Comparison of ENCODE assay signal across 37 cellular contexts in genomic region chr5:164256954-164257353, GRCh38.
"Had no signal": no experiment of that assay in that cellular context is flagged by ENCODE, and none has a peak within 500 bp of the region (broad histone marks: within the 10 kb centered on the region; RNA-seq: fewer than 3 reads in every experiment).

No MANE protein-coding gene starts in this region.

- H3K4me1 ChIP-seq: adrenal gland had no signal

- ATAC-seq: activated CD8-positive, alpha-beta memory T cell treated with anti-CD3 and anti-CD28 coated beads, Interleukin-2, amount 10 ng/mL, durations not matched to agents 7 days and 5 days; activated CD8-positive, alpha-beta T cell treated with anti-CD3 and anti-CD28 coated beads for 36 hours; activated naive CD4-positive, alpha-beta T cell treated with anti-CD3 and anti-CD28 coated beads, Interleukin-2, amount 50 U/mL, for 72 hours; activated T-cell treated with anti-CD3 and anti-CD28 coated beads, Interleukin-2, amount 50 U/mL, for 4 hours; activated T-cell treated with anti-CD3 and anti-CD28 coated beads, Interleukin-2, amount 50 U/mL, for 72 hours; activated T-helper 17 cell treated with anti-CD3 and anti-CD28 coated beads, Interleukin-2, amount 50 U/mL, for 72 hours had no signal

- H3K4me3 Mint-ChIP-seq: activated B cell treated with CpG ODN at 0.5 μM for 24 hours; activated CD4-positive, alpha-beta memory T cell treated with anti-CD3 and anti-CD28 coated beads for 36 hours; activated CD4-positive, alpha-beta T cell treated with anti-CD3 and anti-CD28 coated beads, Interleukin-2, amount 10 ng/mL, durations not matched to agents 24 days and 14 days; activated CD8-positive, alpha-beta memory T cell treated with anti-CD3 and anti-CD28 coated beads, Interleukin-2, amount 10 ng/mL, durations not matched to agents 7 days and 5 days; activated CD8-positive, alpha-beta T cell treated with anti-CD3 and anti-CD28 coated beads for 36 hours; activated naive CD4-positive, alpha-beta T cell treated with anti-CD3 and anti-CD28 coated beads for 36 hours; activated naive CD8-positive, alpha-beta T cell treated with anti-CD3 and anti-CD28 coated beads for 36 hours; activated T-cell treated with anti-CD3 and anti-CD28 coated beads, Interleukin-2, amount 50 U/mL, for 4 hours; activated T-cell treated with anti-CD3 and anti-CD28 coated beads, Interleukin-2, amount 50 U/mL, for 72 hours; activated T-helper 1 cell treated with anti-CD3 and anti-CD28 coated beads, Interleukin-12 subunit alpha, Interleukin-12 subunit beta, Interleukin-2, Interleukin-4 antibody, amounts not matched to agents 30 ng/mL and 10 ng/mL and 1 ng/mL, durations not matched to agents 14 hours and 24 hours and 36 hours; activated T-helper 17 cell treated with anti-CD3 and anti-CD28 coated beads, Interleukin-2, amount 50 U/mL, for 72 hours; brain; T-helper 1 cell treated with Interleukin-12 subunit alpha and Interleukin-12 subunit beta and Interleukin-4 antibody, amounts not matched to agents 30 μg/mL and 1 μg/mL, for 36 hours; T-helper 2 cell treated with Interferon-gamma antibody and Interleukin-4, amounts not matched to agents 5 μg/mL and 100 μg/mL, for 36 hours had no signal

- H3K9me3 ChIP-seq: adrenal gland had no signal

- H3K27me3 Mint-ChIP-seq: activated B cell treated with CpG ODN at 0.5 μM for 24 hours; activated CD4-positive, alpha-beta memory T cell treated with anti-CD3 and anti-CD28 coated beads for 36 hours; activated CD4-positive, alpha-beta T cell treated with anti-CD3 and anti-CD28 coated beads, Interleukin-2, amount 10 ng/mL, durations not matched to agents 24 days and 14 days; activated CD8-positive, alpha-beta memory T cell treated with anti-CD3 and anti-CD28 coated beads, Interleukin-2, amount 10 ng/mL, durations not matched to agents 7 days and 5 days; activated CD8-positive, alpha-beta T cell treated with anti-CD3 and anti-CD28 coated beads for 36 hours; activated naive CD8-positive, alpha-beta T cell treated with anti-CD3 and anti-CD28 coated beads for 36 hours; activated T-helper 17 cell treated with anti-CD3 and anti-CD28 coated beads, Interleukin-2, amount 50 U/mL, for 72 hours; brain had no signal

- H3K4me3 ChIP-seq: adrenal gland, cardiac muscle cell had no signal

- H3K9me3 Mint-ChIP-seq: activated B cell treated with CpG ODN at 0.5 μM for 24 hours; activated CD4-positive, alpha-beta T cell treated with anti-CD3 and anti-CD28 coated beads, Interleukin-2, amount 10 ng/mL, durations not matched to agents 24 days and 14 days; activated T-helper 17 cell treated with anti-CD3 and anti-CD28 coated beads, Interleukin-2, amount 50 U/mL, for 72 hours; T-helper 1 cell treated with Interleukin-12 subunit alpha and Interleukin-12 subunit beta and Interleukin-4 antibody, amounts not matched to agents 30 μg/mL and 1 μg/mL, for 36 hours; T-helper 2 cell treated with Interferon-gamma antibody and Interleukin-4, amounts not matched to agents 5 μg/mL and 100 μg/mL, for 36 hours had no signal

- H3K4me1 Mint-ChIP-seq: activated CD4-positive, alpha-beta T cell treated with anti-CD3 and anti-CD28 coated beads, Interleukin-2, amount 10 ng/mL, durations not matched to agents 24 days and 14 days; activated CD8-positive, alpha-beta memory T cell treated with anti-CD3 and anti-CD28 coated beads, Interleukin-2, amount 10 ng/mL, durations not matched to agents 7 days and 5 days; activated naive CD8-positive, alpha-beta T cell treated with anti-CD3 and anti-CD28 coated beads for 36 hours; activated T-helper 17 cell treated with anti-CD3 and anti-CD28 coated beads, Interleukin-2, amount 50 U/mL, for 72 hours; brain had no signal

- H3K36me3 Mint-ChIP-seq: activated CD4-positive, alpha-beta memory T cell treated with anti-CD3 and anti-CD28 coated beads for 36 hours; activated CD8-positive, alpha-beta memory T cell treated with anti-CD3 and anti-CD28 coated beads, Interleukin-2, amount 10 ng/mL, durations not matched to agents 7 days and 5 days; activated naive CD4-positive, alpha-beta T cell treated with anti-CD3 and anti-CD28 coated beads, Interleukin-2, amount 50 U/mL, for 72 hours; activated naive CD8-positive, alpha-beta T cell treated with anti-CD3 and anti-CD28 coated beads for 36 hours; brain had no signal

- H3K36me3 ChIP-seq: adrenal gland, cardiac muscle cell had no signal

- DNase-seq: activated B cell treated with CpG ODN at 0.5 μM for 24 hours; activated CD4-positive, alpha-beta memory T cell treated with anti-CD3 and anti-CD28 coated beads for 36 hours; activated CD4-positive, alpha-beta T cell treated with anti-CD3 and anti-CD28 coated beads for 4 hours; activated CD4-positive, alpha-beta T cell treated with anti-CD3 and anti-CD28 coated beads, Interleukin-2, amount 10 ng/mL, durations not matched to agents 24 days and 14 days; activated CD4-positive, alpha-beta T cell treated with anti-CD3 and anti-CD28 coated beads, Interleukin-2, amount 50 U/mL, for 1 hour; activated CD4-positive, alpha-beta T cell treated with anti-CD3 and anti-CD28 coated beads, Interleukin-2, amount 50 U/mL, for 4 hours; activated CD4-positive, CD25-positive, alpha-beta regulatory T cell treated with anti-CD3 and anti-CD28 coated beads, Interleukin-2, amount 50 U/mL, for 72 hours; activated CD8-positive, alpha-beta memory T cell treated with anti-CD3 and anti-CD28 coated beads, Interleukin-2, amount 10 ng/mL, durations not matched to agents 7 days and 5 days; activated CD8-positive, alpha-beta memory T cell treated with anti-CD3 and anti-CD28 coated beads, Interleukin-2, amount 50 U/mL, for 48 hours; activated CD8-positive, alpha-beta T cell treated with anti-CD3 and anti-CD28 coated beads for 36 hours; activated effector memory CD4-positive, alpha-beta T cell treated with anti-CD3 and anti-CD28 coated beads, Interleukin-2, amount 50 U/mL, for 16 hours; activated gamma-delta T cell treated with Interleukin-2 at 50 U/mL for 16 hours; activated naive CD4-positive, alpha-beta T cell; activated naive CD4-positive, alpha-beta T cell treated with anti-CD3 and anti-CD28 coated beads for 36 hours; activated naive CD4-positive, alpha-beta T cell treated with anti-CD3 and anti-CD28 coated beads, Interleukin-2, amount 50 U/mL, for 16 hours; activated naive CD8-positive, alpha-beta T cell treated with anti-CD3 and anti-CD28 coated beads for 36 hours; activated T-cell treated with anti-CD3 and anti-CD28 coated beads, Interleukin-2, amount 50 U/mL, for 4 hours; activated T-cell treated with anti-CD3 and anti-CD28 coated beads, Interleukin-2, amount 50 U/mL, for 72 hours; adrenal gland; amniotic stem cell; aorta; central memory CD4-positive, alpha-beta T cell; SW 1271; T-helper 1 cell; T-helper 2 cell; T-helper 9 cell had no signal

- H3K27ac Mint-ChIP-seq: activated B cell treated with CpG ODN at 0.5 μM for 24 hours; activated CD4-positive, alpha-beta memory T cell treated with anti-CD3 and anti-CD28 coated beads for 36 hours; activated CD4-positive, alpha-beta T cell treated with anti-CD3 and anti-CD28 coated beads, Interleukin-2, amount 10 ng/mL, durations not matched to agents 24 days and 14 days; activated CD8-positive, alpha-beta memory T cell treated with anti-CD3 and anti-CD28 coated beads, Interleukin-2, amount 10 ng/mL, durations not matched to agents 7 days and 5 days; activated CD8-positive, alpha-beta T cell treated with anti-CD3 and anti-CD28 coated beads for 36 hours; activated naive CD4-positive, alpha-beta T cell treated with anti-CD3 and anti-CD28 coated beads for 36 hours; activated naive CD4-positive, alpha-beta T cell treated with anti-CD3 and anti-CD28 coated beads, Interleukin-2, amount 50 U/mL, for 72 hours; activated naive CD8-positive, alpha-beta T cell treated with anti-CD3 and anti-CD28 coated beads for 36 hours; activated T-cell treated with anti-CD3 and anti-CD28 coated beads, Interleukin-2, amount 50 U/mL, for 72 hours; activated T-helper 1 cell treated with anti-CD3 and anti-CD28 coated beads, Interleukin-12 subunit alpha, Interleukin-12 subunit beta, Interleukin-2, Interleukin-4 antibody, amounts not matched to agents 30 ng/mL and 10 ng/mL and 1 ng/mL, durations not matched to agents 14 hours and 24 hours and 36 hours; activated T-helper 17 cell treated with anti-CD3 and anti-CD28 coated beads, Interleukin-2, amount 50 U/mL, for 72 hours; brain; T-helper 1 cell treated with Interleukin-12 subunit alpha and Interleukin-12 subunit beta and Interleukin-4 antibody, amounts not matched to agents 30 μg/mL and 1 μg/mL, for 36 hours; T-helper 2 cell treated with Interferon-gamma antibody and Interleukin-4, amounts not matched to agents 5 μg/mL and 100 μg/mL, for 36 hours had no signal

- FAIRE-seq: astrocyte, bronchial epithelial cell, TTC549 had no signal

- H3K27ac ChIP-seq: adrenal gland, cardiac muscle cell, VCaP had no signal
